Comparison of ENCODE assay signal across 29 cellular contexts in the genomic region with DNA sequence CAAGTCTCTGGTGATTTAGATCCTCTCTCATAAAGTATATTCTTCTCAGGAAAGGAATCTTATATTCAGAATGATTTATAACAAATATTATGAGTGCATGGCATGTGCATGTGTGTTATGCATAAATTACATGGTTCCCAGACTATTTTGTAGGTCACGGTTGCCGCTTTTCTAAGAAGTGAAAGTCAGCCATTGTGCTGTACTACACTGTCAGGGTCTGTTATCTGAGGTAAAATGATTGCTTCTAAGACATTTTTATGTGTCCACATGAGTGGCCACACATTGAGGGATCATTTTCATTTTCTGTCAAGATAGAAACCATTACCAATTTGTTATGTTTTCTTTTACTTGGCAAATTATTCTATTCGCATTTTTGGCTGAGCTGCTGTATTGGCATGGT.
DNase-seq lines count a peak whose midpoint lies in the region; ATAC-seq and TF ChIP-seq lines count a peak whose summit lies in the region.
"Had no signal": no experiment of that assay in that cellular context is flagged by ENCODE, and none has a peak within 500 bp of the region (broad histone marks: within the 10 kb centered on the region; RNA-seq: fewer than 3 reads in every experiment).

No MANE protein-coding gene starts in this region.

- H3K9me3 Mint-ChIP-seq in activated CD4-positive, alpha-beta memory T cell treated with anti-CD3 and anti-CD28 coated beads for 36 hours = no peaks in the 10 kb centered on the region
- H3K9me3 Mint-ChIP-seq: activated naive CD8-positive, alpha-beta T cell treated with anti-CD3 and anti-CD28 coated beads, Interleukin-2, amount 10 ng/mL, durations not matched to agents 7 days and 5 days; activated T-cell treated with anti-CD3 and anti-CD28 coated beads, Interleukin-2, amount 50 U/mL, for 24 hours; CD8-positive, alpha-beta T cell; stimulated activated naive CD8-positive, alpha-beta T cell treated with anti-CD3 and anti-CD28 coated beads, Interleukin-15, Interleukin-2, amounts not matched to agents 100 ng/mL and 50 ng/mL, for 24 hours had no signal

- no peak for TF ChIP-seq CTCF in GM12865 (IDR thresholded peaks at IDR 0.05; ENCODE audit: insufficient read depth, low read depth, low read length, missing control alignments)
- no peak for TF ChIP-seq CTCF in GM20000 (IDR thresholded peaks at IDR 0.05; ENCODE audit: extremely low read depth, missing control alignments)

- H3K4me3 Mint-ChIP-seq in activated CD4-positive, alpha-beta memory T cell treated with anti-CD3 and anti-CD28 coated beads for 36 hours = no peak overlapping the region
- H3K4me3 Mint-ChIP-seq: activated CD4-positive, alpha-beta T cell treated with anti-CD3 and anti-CD28 coated beads, Interleukin-2, amount 10 ng/mL, durations not matched to agents 24 days and 14 days; activated naive CD8-positive, alpha-beta T cell treated with anti-CD3 and anti-CD28 coated beads, Interleukin-2, amount 10 ng/mL, durations not matched to agents 7 days and 5 days; activated T-cell treated with anti-CD3 and anti-CD28 coated beads, Interleukin-2, amount 50 U/mL, for 24 hours; CD8-positive, alpha-beta T cell; stimulated activated naive CD8-positive, alpha-beta T cell treated with anti-CD3 and anti-CD28 coated beads, Interleukin-15, Interleukin-2, amounts not matched to agents 100 ng/mL and 50 ng/mL, for 24 hours had no signal

- H3K27me3 Mint-ChIP-seq in activated CD4-positive, alpha-beta memory T cell treated with anti-CD3 and anti-CD28 coated beads for 36 hours = no peaks in the 10 kb centered on the region
- H3K27me3 Mint-ChIP-seq: activated CD4-positive, alpha-beta T cell treated with anti-CD3 and anti-CD28 coated beads, Interleukin-2, amount 10 ng/mL, durations not matched to agents 24 days and 14 days; activated naive CD8-positive, alpha-beta T cell treated with anti-CD3 and anti-CD28 coated beads, Interleukin-2, amount 10 ng/mL, durations not matched to agents 7 days and 5 days; activated T-cell treated with anti-CD3 and anti-CD28 coated beads, Interleukin-2, amount 50 U/mL, for 24 hours; stimulated activated naive CD8-positive, alpha-beta T cell treated with anti-CD3 and anti-CD28 coated beads, Interleukin-15, Interleukin-2, amounts not matched to agents 100 ng/mL and 50 ng/mL, for 24 hours had no signal

- no peak overlapping the region for H3K4me3 ChIP-seq in GM12865 (ENCODE audit: low read depth, low read length)
- H3K4me3 ChIP-seq: A549, esophagus squamous epithelium, left lung, thoracic aorta, vagina had no signal

- CTCF ChIA-PET in activated CD4-positive, alpha-beta memory T cell treated with anti-CD3 and anti-CD28 coated beads for 36 hours (lab: Charles Lee) = no interaction called here

- peak; percentile 74 for ATAC-seq in HG03354 (IDR thresholded peaks at IDR 0.05; ENCODE audit: poor library complexity, severe bottlenecking, unreplicated experiment)
- ATAC-seq: A549; CD8-positive, alpha-beta T cell; HCT116; left lung; Panc1 had no signal

- POLR2A ChIA-PET in activated CD4-positive, alpha-beta memory T cell treated with anti-CD3 and anti-CD28 coated beads for 36 hours (lab: Charles Lee) = no interaction called here

- intact Hi-C loops in activated CD4-positive, alpha-beta memory T cell treated with anti-CD3 and anti-CD28 coated beads for 36 hours (cut with micrococcal nuclease) = no loop called here

- H3K27ac Mint-ChIP-seq in activated CD4-positive, alpha-beta memory T cell treated with anti-CD3 and anti-CD28 coated beads for 36 hours = no peak overlapping the region
- H3K27ac Mint-ChIP-seq: activated CD4-positive, alpha-beta T cell treated with anti-CD3 and anti-CD28 coated beads, Interleukin-2, amount 10 ng/mL, durations not matched to agents 24 days and 14 days; activated naive CD8-positive, alpha-beta T cell treated with anti-CD3 and anti-CD28 coated beads, Interleukin-2, amount 10 ng/mL, durations not matched to agents 7 days and 5 days; activated T-cell treated with anti-CD3 and anti-CD28 coated beads, Interleukin-2, amount 50 U/mL, for 24 hours; CD8-positive, alpha-beta T cell; stimulated activated naive CD8-positive, alpha-beta T cell treated with anti-CD3 and anti-CD28 coated beads, Interleukin-15, Interleukin-2, amounts not matched to agents 100 ng/mL and 50 ng/mL, for 24 hours had no signal

- DNase-seq in GM12865 (ENCODE audit: low read depth) = peak; percentile 2
- peak; percentile 9 for DNase-seq in GM20000 (ENCODE audit: low spot score)
- DNase-seq in germinal center (ENCODE audit: low spot score) = peak; percentile 8
- no peak for DNase-seq in foreskin melanocyte
- no peak for DNase-seq in activated CD4-positive, alpha-beta memory T cell treated with anti-CD3 and anti-CD28 coated beads for 36 hours
- no peak for DNase-seq in H4 (ENCODE audit: low spot score)
- DNase-seq in activated CD4-positive, alpha-beta T cell treated with anti-CD3 and anti-CD28 coated beads for 1 hour = no peak
- DNase-seq: activated CD4-positive, alpha-beta T cell treated with anti-CD3 and anti-CD28 coated beads, Interleukin-2, amount 10 ng/mL, durations not matched to agents 24 days and 14 days; activated gamma-delta T cell; activated naive CD8-positive, alpha-beta T cell treated with anti-CD3 and anti-CD28 coated beads, Interleukin-2, amount 10 ng/mL, durations not matched to agents 7 days and 5 days; activated T-cell treated with anti-CD3 and anti-CD28 coated beads, Interleukin-2, amount 50 U/mL, for 24 hours; CD8-positive, alpha-beta T cell; central memory CD4-positive, alpha-beta T cell; DMS153; esophagus squamous epithelium; KBM-7; left lung; mesendoderm; NCI-H1105 treated with DMSO at 0.1 percent for 48 hours; NCI-H2029; NCI-H526 treated with DMSO at 0.1 percent for 48 hours; SHP77 had no signal

- peaks cover 17% of the 10 kb centered on the region for H3K36me3 Mint-ChIP-seq in activated CD4-positive, alpha-beta memory T cell treated with anti-CD3 and anti-CD28 coated beads for 36 hours

- no peaks in the 10 kb centered on the region for H3K4me1 Mint-ChIP-seq in activated CD4-positive, alpha-beta memory T cell treated with anti-CD3 and anti-CD28 coated beads for 36 hours (ENCODE audit: low read depth)

Comparison
In these comparisons a context has a peak if more than half of its experiments do, and no peak if none do; other contexts are left out.
1. DNase-seq: peak in GM12865 (single experiment), GM20000 (single experiment) and germinal center (single experiment); none in foreskin melanocyte (single experiment), activated CD4-positive, alpha-beta memory T cell treated with anti-CD3 and anti-CD28 coated beads for 36 hours (single experiment), H4 (single experiment) and activated CD4-positive, alpha-beta T cell treated with anti-CD3 and anti-CD28 coated beads for 1 hour (single experiment).